In genomic region chr9:126722252-126722921, GRCh38 we compare ENCODE assay signal across 8 cellular contexts.
DNase-seq lines count a peak whose midpoint lies in the region; ATAC-seq and TF ChIP-seq lines count a peak whose summit lies in the region.

No MANE protein-coding gene starts in this region.

- no peaks in the 10 kb centered on the region for H4K20me1 ChIP-seq in PC-3 (ENCODE audit: low read length)

- peak overlapping the region; percentile 80 for H2AFZ ChIP-seq in PC-3 (ENCODE audit: low read length)

- no peaks in the 10 kb centered on the region for H3K9me3 ChIP-seq in PC-3 (ENCODE audit: low read length)
- H3K9me3 ChIP-seq in thoracic aorta = no peaks in the 10 kb centered on the region

- H3K4me2 ChIP-seq in PC-3 (ENCODE audit: low read length) = peak overlapping the region; percentile 88

- ATAC-seq in GM19035 (IDR thresholded peaks at IDR 0.05; ENCODE audit: unreplicated experiment) (peak; percentile 81), HG03432 (IDR thresholded peaks at IDR 0.05; ENCODE audit: unreplicated experiment) (peak; percentile 80), PC-3 (peak; percentile 77), omental fat pad (ENCODE audit: low FRiP score) (peak; percentile 93), thoracic aorta (ENCODE audit: insufficient number of reproducible peaks, low FRiP score, low read depth) (no peak)

- peak; percentile 71 for DNase-seq in AG20443 (ENCODE audit: low spot score)
- peak; percentile 70 for DNase-seq in PC-3
- peak; percentile 83 for DNase-seq in activated T-helper 1 cell treated with Interleukin-2 at 50 U/mL for 16 hours (ENCODE audit: low read depth)
- DNase-seq in fibroblast of pulmonary artery (ENCODE audit: low read depth) = peak; percentile 19
- peak; percentile 63 for DNase-seq in omental fat pad (ENCODE audit: low spot score)
- no peak for DNase-seq in thoracic aorta (ENCODE audit: low spot score)

- TF ChIP-seq CTCF in PC-3 (conservative IDR thresholded peaks at IDR 0.05; ENCODE audit: low read depth, low read length) (no peak), fibroblast of pulmonary artery (IDR thresholded peaks at IDR 0.05; ENCODE audit: low read length, missing control alignments) (no peak), omental fat pad (IDR thresholded peaks at IDR 0.05) (no peak), thoracic aorta (IDR thresholded peaks at IDR 0.05) (no peak)

- no peak overlapping the region for H3K27ac ChIP-seq in PC-3 (ENCODE audit: low read length)
- peak overlapping the region in 1 of 2 donors; percentile 12 for H3K27ac ChIP-seq in thoracic aorta

- H3K4me1 ChIP-seq in PC-3 (ENCODE audit: insufficient read depth, low read length) (no peaks in the 10 kb centered on the region), thoracic aorta (ENCODE audit: control insufficient read depth in 1 of 2, low read depth in 2 of 2) (peaks cover 0 to 16% of the 10 kb centered on the region in 2 donors)

- H3K36me3 ChIP-seq in PC-3 (ENCODE audit: low read depth, low read length) (no peaks in the 10 kb centered on the region), thoracic aorta (no peaks in the 10 kb centered on the region)

- CTCF ChIA-PET in PC-3 (lab: Charles Lee) = no interaction called here

- H3K9ac ChIP-seq in PC-3 (ENCODE audit: low read length) = 0 out of 2 replicates have a peak overlapping the region, but pooled peaks have one; percentile 27

- H3K4me3 ChIP-seq in PC-3 (ENCODE audit: low read length) = peak overlapping the region; percentile 73
- H3K4me3 ChIP-seq in fibroblast of pulmonary artery (replicated peaks; ENCODE audit: low read depth, low read length) = peak overlapping the region; percentile 43
- peak overlapping the region; percentile 76 for H3K4me3 ChIP-seq in thoracic aorta

- intact Hi-C loops in PC-3 (cut with micrococcal nuclease) = no loop called here

- no peaks in the 10 kb centered on the region for H3K79me2 ChIP-seq in PC-3 (ENCODE audit: low read length)

- H3K27me3 ChIP-seq in PC-3 (ENCODE audit: low read length) = peaks cover 19% of the 10 kb centered on the region
- no peaks in the 10 kb centered on the region for H3K27me3 ChIP-seq in thoracic aorta (replicated peaks; ENCODE audit: insufficient read depth)

- BruUV-seq in PC-3 (replicated peaks; lab: Mats Ljungman, UMichigan) = no TSS peak

- H3K9me2 ChIP-seq in PC-3 (replicated peaks; ENCODE audit: low read length) = no peaks in the 10 kb centered on the region

- POLR2A ChIA-PET in PC-3 (lab: Charles Lee; ENCODE audit: unreplicated experiment) = no interaction called here

- no peaks in the 10 kb centered on the region for H3F3A ChIP-seq in PC-3 (ENCODE audit: low read length, unreplicated experiment)
